ENCODE assay signal across 30 cellular contexts in the genomic region with DNA sequence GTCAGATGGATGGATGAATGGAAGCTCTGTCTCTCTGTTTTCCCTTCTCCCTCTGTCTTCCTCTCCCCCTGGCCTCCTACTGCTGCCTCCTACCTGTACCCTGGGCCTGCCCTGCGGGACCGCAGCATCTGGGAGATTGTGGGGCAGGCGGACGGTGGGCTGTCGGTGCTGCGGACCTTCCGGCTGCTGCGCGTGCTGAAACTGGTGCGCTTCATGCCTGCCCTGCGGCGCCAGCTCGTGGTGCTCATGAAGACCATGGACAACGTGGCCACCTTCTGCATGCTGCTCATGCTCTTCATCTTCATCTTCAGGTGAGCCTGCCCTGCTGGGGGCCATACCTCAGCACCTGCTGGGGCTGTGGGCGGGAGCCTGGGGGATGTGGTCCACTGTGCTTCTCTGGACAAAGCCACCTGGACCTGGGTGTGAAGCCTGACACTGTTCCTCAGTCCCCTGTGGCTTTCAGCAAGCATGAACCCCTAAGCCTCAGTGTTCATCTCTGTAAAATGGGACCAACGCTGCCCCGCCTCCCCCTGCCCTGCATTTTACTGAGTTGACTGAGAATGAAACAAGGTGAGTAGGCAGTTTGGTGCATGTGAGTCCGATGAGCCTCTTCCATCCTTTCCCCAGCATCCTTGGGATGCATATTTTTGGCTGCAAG.
DNase-seq lines count a peak whose midpoint lies in the region; ATAC-seq and TF ChIP-seq lines count a peak whose summit lies in the region.
"Had no signal": no experiment of that assay in that cellular context is flagged by ENCODE, and none has a peak within 500 bp of the region (broad histone marks: within the 10 kb centered on the region; RNA-seq: fewer than 3 reads in every experiment).

No MANE protein-coding gene starts in this region.

- no peaks in the 10 kb centered on the region for H3K36me3 Mint-ChIP-seq in activated T-cell treated with anti-CD3 and anti-CD28 coated beads, Interleukin-2, amount 50 U/mL, for 72 hours (ENCODE audit: insufficient read depth in 2 of 2)
- H3K36me3 Mint-ChIP-seq in CD8-positive, alpha-beta T cell, result no peaks in the 10 kb centered on the region
- no peaks in the 10 kb centered on the region for H3K36me3 Mint-ChIP-seq in activated CD8-positive, alpha-beta T cell treated with anti-CD3 and anti-CD28 coated beads, Interleukin-2, amount 10 ng/mL, durations not matched to agents 7 days and 5 days (ENCODE audit: low read depth)

- H3K9ac ChIP-seq in neuronal stem cell (ENCODE audit: low read depth, low read length, poor library complexity), result peak overlapping the region; percentile 31

- peak overlapping the region in 1 of 2 donors; percentile 53 for H3K4me3 Mint-ChIP-seq in activated T-cell treated with anti-CD3 and anti-CD28 coated beads, Interleukin-2, amount 50 U/mL, for 72 hours
- H3K4me3 Mint-ChIP-seq in CD8-positive, alpha-beta T cell, result peak overlapping the region; percentile 67
- H3K4me3 Mint-ChIP-seq in activated CD8-positive, alpha-beta T cell treated with anti-CD3 and anti-CD28 coated beads, Interleukin-2, amount 10 ng/mL, durations not matched to agents 7 days and 5 days, result no peak overlapping the region
- H3K4me3 Mint-ChIP-seq: nephron progenitor cell had no signal

- no peaks in the 10 kb centered on the region for H3K36me3 ChIP-seq in CD8-positive, alpha-beta T cell (ENCODE audit: insufficient read depth, low read length)
- H3K36me3 ChIP-seq in neuronal stem cell (replicated peaks in 1 of 2; ENCODE audit: control insufficient read depth in 2 of 2, insufficient read depth in 2 of 2, low read length in 2 of 2) (no peaks in the 10 kb centered on the region), right atrium auricular region (no peaks in the 10 kb centered on the region)
- H3K36me3 ChIP-seq: esophagus squamous epithelium, heart right ventricle, ovary, tibial nerve had no signal

- H3K23ac ChIP-seq in neuronal stem cell (ENCODE audit: low read depth, low read length, poor library complexity), result no peak overlapping the region

- WGBS in neuronal stem cell (ENCODE audit: extremely low coverage in 2 of 2, insufficient read length in 2 of 2, insufficient replicate concordance in 1 of 2), 2 donors, result no CpG with 5 or more reads among the region's 18 CpGs

- H3K4ac ChIP-seq in neuronal stem cell (ENCODE audit: low read length), result no peak overlapping the region

- H3K4me1 Mint-ChIP-seq in activated T-cell treated with anti-CD3 and anti-CD28 coated beads, Interleukin-2, amount 50 U/mL, for 72 hours (ENCODE audit: low read depth), result peaks cover 29% of the 10 kb centered on the region
- H3K4me1 Mint-ChIP-seq in CD8-positive, alpha-beta T cell (ENCODE audit: low read depth), result peaks cover 52% of the 10 kb centered on the region
- H3K4me1 Mint-ChIP-seq in activated CD8-positive, alpha-beta T cell treated with anti-CD3 and anti-CD28 coated beads, Interleukin-2, amount 10 ng/mL, durations not matched to agents 7 days and 5 days (ENCODE audit: low read depth), result peaks cover 37% of the 10 kb centered on the region

- no peak overlapping the region for H4K8ac ChIP-seq in neuronal stem cell (ENCODE audit: low read depth, low read length)

- no peak overlapping the region for H2BK5ac ChIP-seq in neuronal stem cell (ENCODE audit: low read length)

- H3K27me3 Mint-ChIP-seq in activated T-cell treated with anti-CD3 and anti-CD28 coated beads, Interleukin-2, amount 50 U/mL, for 72 hours (ENCODE audit: low read depth), result peaks cover 11% of the 10 kb centered on the region
- H3K27me3 Mint-ChIP-seq in CD8-positive, alpha-beta T cell (ENCODE audit: low read depth), result peaks cover 14% of the 10 kb centered on the region
- peaks cover 33% of the 10 kb centered on the region for H3K27me3 Mint-ChIP-seq in activated CD8-positive, alpha-beta T cell treated with anti-CD3 and anti-CD28 coated beads, Interleukin-2, amount 10 ng/mL, durations not matched to agents 7 days and 5 days (ENCODE audit: low read depth)

- H3K27ac ChIP-seq in CD8-positive, alpha-beta T cell (ENCODE audit: low read depth, low read length), result peak overlapping the region; percentile 22
- no peak overlapping the region for H3K27ac ChIP-seq in neuronal stem cell (replicated peaks; ENCODE audit: low read length)
- no peak overlapping the region for H3K27ac ChIP-seq in right atrium auricular region
- H3K27ac ChIP-seq: esophagus squamous epithelium, heart right ventricle, ovary, tibial nerve had no signal

- no peak overlapping the region for H3K4me2 ChIP-seq in neuronal stem cell (ENCODE audit: insufficient read depth, low read length, poor library complexity, severe bottlenecking)

- no peak overlapping the region for H3K18ac ChIP-seq in neuronal stem cell (ENCODE audit: low read length)

- peak overlapping the region; percentile 92 for H3K14ac ChIP-seq in neuronal stem cell (ENCODE audit: low read length)

- no peak overlapping the region for H2AFZ ChIP-seq in neuronal stem cell (ENCODE audit: low read length)

- peak overlapping the region; percentile 60 for H2AK5ac ChIP-seq in neuronal stem cell (ENCODE audit: low read depth, low read length)

- no peaks in the 10 kb centered on the region for H3K9me3 ChIP-seq in CD8-positive, alpha-beta T cell (ENCODE audit: low read length)
- H3K9me3 ChIP-seq in neuronal stem cell (replicated peaks in 1 of 2; ENCODE audit: control insufficient read depth in 2 of 2, insufficient read depth in 1 of 2, low read depth in 1 of 2, low read length in 2 of 2) (no peaks in the 10 kb centered on the region), right atrium auricular region (no peaks in the 10 kb centered on the region)
- H3K9me3 ChIP-seq: esophagus squamous epithelium, heart right ventricle, mucosa of descending colon, ovary, tibial nerve had no signal

- CTCF ChIA-PET in CD8-positive, alpha-beta T cell (lab: Charles Lee), result no interaction called here
- CTCF ChIA-PET in activated CD8-positive, alpha-beta T cell treated with anti-CD3 and anti-CD28 coated beads, Interleukin-2, amount 10 ng/mL, durations not matched to agents 7 days and 5 days (lab: Charles Lee), result no interaction called here

- no peaks in the 10 kb centered on the region for H3K79me1 ChIP-seq in neuronal stem cell (ENCODE audit: low read depth, low read length)

- TF ChIP-seq CTCF in CD8-positive, alpha-beta T cell (IDR thresholded peaks at IDR 0.05), result no peak
- TF ChIP-seq CTCF in right atrium auricular region (IDR thresholded peaks at IDR 0.05), result no peak

- peak overlapping the region; percentile 49 for H2BK15ac ChIP-seq in neuronal stem cell (ENCODE audit: low read length)

- POLR2A ChIA-PET in CD8-positive, alpha-beta T cell (lab: Charles Lee), result no interaction called here
- POLR2A ChIA-PET in activated CD8-positive, alpha-beta T cell treated with anti-CD3 and anti-CD28 coated beads, Interleukin-2, amount 10 ng/mL, durations not matched to agents 7 days and 5 days (lab: Charles Lee), result interaction anchor here (0.9 kb wide), 1 partner anchor 108 kb away, joined by 3 read pairs; no protein-coding TSS in a partner anchor

- H3K27me3 ChIP-seq in CD8-positive, alpha-beta T cell (ENCODE audit: insufficient read depth, low read length), result no peaks in the 10 kb centered on the region
- H3K27me3 ChIP-seq in neuronal stem cell (ENCODE audit: control insufficient read depth in 3 of 3, insufficient read depth in 3 of 3, low read depth in 1 of 3, low read length in 3 of 3) (peaks cover 19 to 60% (median 47%) of the 10 kb centered on the region in 3 experiments), right atrium auricular region (peaks cover 12 to 32% of the 10 kb centered on the region in 2 donors)

- intact Hi-C loops in CD8-positive, alpha-beta T cell (cut with DNase I, micrococcal nuclease), result no loop called here

- H3K4me3 ChIP-seq in CD8-positive, alpha-beta T cell (ENCODE audit: low read depth, low read length), result peak overlapping the region; percentile 26
- H3K4me3 ChIP-seq in neuronal stem cell (ENCODE audit: low read length in 2 of 2) (no peak overlapping the region), right atrium auricular region (no peak overlapping the region)
- H3K4me3 ChIP-seq: esophagus squamous epithelium, heart right ventricle, lung, mucosa of descending colon, ovary, skin epidermis, tibial nerve had no signal

- no peak overlapping the region for H4K91ac ChIP-seq in neuronal stem cell (ENCODE audit: low read depth, low read length, poor library complexity)

- H2BK12ac ChIP-seq in neuronal stem cell (ENCODE audit: low read length), result no peak overlapping the region

- peak overlapping the region; percentile 55 for H3K27ac Mint-ChIP-seq in activated T-cell treated with anti-CD3 and anti-CD28 coated beads, Interleukin-2, amount 50 U/mL, for 72 hours
- H3K27ac Mint-ChIP-seq in CD8-positive, alpha-beta T cell, result peak overlapping the region; percentile 86
- peak overlapping the region; percentile 61 for H3K27ac Mint-ChIP-seq in activated CD8-positive, alpha-beta T cell treated with anti-CD3 and anti-CD28 coated beads, Interleukin-2, amount 10 ng/mL, durations not matched to agents 7 days and 5 days
- H3K27ac Mint-ChIP-seq: nephron progenitor cell had no signal

- DNase-seq in activated T-cell treated with anti-CD3 and anti-CD28 coated beads, Interleukin-2, amount 50 U/mL, for 72 hours, result no peak
- DNase-seq in activated T-cell treated with anti-CD3 and anti-CD28 coated beads for 4 hours (no peak), neuronal stem cell (ENCODE audit: low spot score) (no peak), right atrium auricular region (ENCODE audit: low spot score) (no peak), DMS114 treated with DMSO at 0.1 percent for 48 hours (lab: John Stamatoyannopoulos, UW; ENCODE audit: unreplicated experiment) (no peak)
- DNase-seq in CD8-positive, alpha-beta T cell, result no peak
- DNase-seq in activated CD8-positive, alpha-beta T cell treated with anti-CD3 and anti-CD28 coated beads, Interleukin-2, amount 10 ng/mL, durations not matched to agents 7 days and 5 days, result no peak
- DNase-seq: ACHN; activated CD4-positive, CD25-positive, alpha-beta regulatory T cell treated with anti-CD3 and anti-CD28 coated beads, Interleukin-2, amount 50 U/mL, for 72 hours; activated CD8-positive, alpha-beta memory T cell treated with anti-CD3 and anti-CD28 coated beads, Interleukin-2, amount 50 U/mL, for 4 hours; cortex of kidney; esophagus squamous epithelium; foreskin melanocyte; heart right ventricle; KG1; MM.1S; mucosa of descending colon; NCI-H1417 treated with DMSO at 0.1 percent for 48 hours; NCI-H2081; NCI-H2227 treated with DMSO at 0.1 percent for 48 hours; NCI-H526 treated with DMSO at 0.1 percent for 48 hours; nephron progenitor cell; ovary; stimulated activated CD8-positive, alpha-beta memory T cell treated with anti-CD3 and anti-CD28 coated beads, Interleukin-4, amount 100 ng/mL, for 48 hours; SW 1271 had no signal

- no peak for ATAC-seq in activated T-cell treated with anti-CD3 and anti-CD28 coated beads, Interleukin-2, amount 50 U/mL, for 72 hours (replicated peaks in 1 of 2)
- ATAC-seq in CD8-positive, alpha-beta T cell, result no peak
- ATAC-seq in activated CD8-positive, alpha-beta T cell treated with anti-CD3 and anti-CD28 coated beads, Interleukin-2, amount 10 ng/mL, durations not matched to agents 7 days and 5 days, result no peak
- ATAC-seq in HG02759 (IDR thresholded peaks at IDR 0.05; ENCODE audit: unreplicated experiment), result no peak
- ATAC-seq: HCT116, heart right ventricle had no signal

- H2BK120ac ChIP-seq in neuronal stem cell (ENCODE audit: low read depth, low read length), result no peak overlapping the region

- H3K9me3 Mint-ChIP-seq in activated T-cell treated with anti-CD3 and anti-CD28 coated beads, Interleukin-2, amount 50 U/mL, for 72 hours, result no peaks in the 10 kb centered on the region
- H3K9me3 Mint-ChIP-seq in CD8-positive, alpha-beta T cell, result no peaks in the 10 kb centered on the region
- no peaks in the 10 kb centered on the region for H3K9me3 Mint-ChIP-seq in activated CD8-positive, alpha-beta T cell treated with anti-CD3 and anti-CD28 coated beads, Interleukin-2, amount 10 ng/mL, durations not matched to agents 7 days and 5 days (ENCODE audit: insufficient read depth)
- H3K9me3 Mint-ChIP-seq: nephron progenitor cell had no signal

- peaks cover 60% of the 10 kb centered on the region for H3K4me1 ChIP-seq in CD8-positive, alpha-beta T cell (ENCODE audit: insufficient read depth, low read length)
- H3K4me1 ChIP-seq in neuronal stem cell (ENCODE audit: control insufficient read depth in 2 of 2, insufficient read depth in 1 of 2, low read depth in 1 of 2, low read length in 2 of 2) (peaks cover 0 to 13% of the 10 kb centered on the region in 2 donors), right atrium auricular region (peaks cover 0 to 15% of the 10 kb centered on the region in 2 donors)
